12 cellular contexts compared by ENCODE assay signal in the genomic region with DNA sequence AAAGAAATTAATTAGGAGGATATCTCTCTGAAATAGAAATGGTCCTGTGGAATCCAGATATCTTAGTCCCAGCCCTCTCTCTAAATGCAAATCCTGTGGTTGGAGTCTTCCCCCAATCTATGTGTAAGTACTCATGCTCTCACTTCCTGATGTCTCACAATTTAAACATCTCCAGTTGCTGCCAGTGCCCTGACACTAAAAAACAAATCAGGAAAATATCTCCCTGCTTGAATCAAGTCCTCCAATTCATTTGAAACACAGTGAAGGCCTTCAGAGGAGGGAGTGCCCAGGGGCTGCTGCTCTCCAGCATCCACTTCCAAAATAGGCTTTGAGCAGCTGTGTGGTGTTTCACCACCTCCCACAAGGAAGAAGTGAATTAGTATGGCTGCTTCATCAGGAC.
DNase-seq lines count a peak whose midpoint lies in the region; ATAC-seq, FAIRE-seq and TF ChIP-seq lines count a peak whose summit lies in the region.
"Had no signal": no experiment of that assay in that cellular context is flagged by ENCODE, and none has a peak within 500 bp of the region (broad histone marks: within the 10 kb centered on the region; RNA-seq: fewer than 3 reads in every experiment).

No MANE protein-coding gene starts in this region.

- no peaks in the 10 kb centered on the region for H3F3A ChIP-seq in DOHH2 (ENCODE audit: control insufficient read depth, insufficient read depth)

- H3K36me3 ChIP-seq in DOHH2 (ENCODE audit: control insufficient read depth, low read length), result no peaks in the 10 kb centered on the region
- H3K36me3 ChIP-seq in bronchial epithelial cell (ENCODE audit: control insufficient read depth, insufficient read depth, low read length), result no peaks in the 10 kb centered on the region
- H3K36me3 ChIP-seq in esophagus squamous epithelium, result no peaks in the 10 kb centered on the region
- H3K36me3 ChIP-seq: ascending aorta, right atrium auricular region had no signal

- peak overlapping the region; percentile 60 for H3K4me2 ChIP-seq in DOHH2 (ENCODE audit: low read length)

- ATAC-seq in HG03135 (IDR thresholded peaks at IDR 0.05; ENCODE audit: unreplicated experiment), result peak; percentile 82

- in situ Hi-C loops in GM13976 (cut with MboI; ENCODE audit: low sequenced_read_pairs, unreplicated experiment), result no loop called here

- H3K4me3 ChIP-seq in DOHH2 (ENCODE audit: low read length) (peak overlapping the region; percentile 44), bronchial epithelial cell (ENCODE audit: low read depth, low read length) (no peak overlapping the region), esophagus squamous epithelium (no peak overlapping the region)
- H3K4me3 ChIP-seq: ascending aorta, right atrium auricular region had no signal

- H3K9me3 ChIP-seq in DOHH2 (ENCODE audit: control insufficient read depth, insufficient read depth, low read length) (no peaks in the 10 kb centered on the region), esophagus squamous epithelium (no peaks in the 10 kb centered on the region)
- H3K9me3 ChIP-seq: ascending aorta, right atrium auricular region had no signal

- H3K9me2 ChIP-seq in DOHH2 (replicated peaks; ENCODE audit: control insufficient read depth, low read length), result no peaks in the 10 kb centered on the region

- no peak overlapping the region for H3K27ac ChIP-seq in DOHH2 (ENCODE audit: low read depth, low read length)
- no peak overlapping the region for H3K27ac ChIP-seq in esophagus squamous epithelium
- H3K27ac ChIP-seq: ascending aorta, C4-2B, right atrium auricular region had no signal

- H3K27me3 ChIP-seq in DOHH2 (ENCODE audit: control insufficient read depth, low read length) (no peaks in the 10 kb centered on the region), bronchial epithelial cell (ENCODE audit: control insufficient read depth, insufficient read depth, low read length) (no peaks in the 10 kb centered on the region), esophagus squamous epithelium (no peaks in the 10 kb centered on the region)
- H3K27me3 ChIP-seq: ascending aorta, right atrium auricular region had no signal

- TF ChIP-seq CTCF in DOHH2 (IDR thresholded peaks at IDR 0.05; ENCODE audit: low read depth, low read length, poor library complexity, severe bottlenecking), result no peak
- no peak for TF ChIP-seq CTCF in GM20000 (IDR thresholded peaks at IDR 0.05; ENCODE audit: extremely low read depth, missing control alignments)
- no peak for TF ChIP-seq CTCF in bronchial epithelial cell (IDR thresholded peaks at IDR 0.05; ENCODE audit: insufficient read depth, low read length, severe bottlenecking)
- TF ChIP-seq CTCF in GM13976 (IDR thresholded peaks at IDR 0.05; ENCODE audit: borderline replicate concordance, control extremely low read depth, extremely low read depth, insufficient read depth, missing control alignments), result no peak
- TF ChIP-seq CTCF in esophagus squamous epithelium (IDR thresholded peaks at IDR 0.05), result no peak

- no peaks in the 10 kb centered on the region for H3K79me2 ChIP-seq in DOHH2 (ENCODE audit: control insufficient read depth, low read length)

- TF ChIP-seq POLR2A in H54 (IDR thresholded peaks at IDR 0.05; ENCODE audit: low read depth, low read length), result no peak
- no peak for TF ChIP-seq POLR2A in esophagus squamous epithelium (IDR thresholded peaks at IDR 0.05)

- FAIRE-seq in bronchial epithelial cell (lab: Jason Lieb, UNC) (no peak), H54 (lab: Jason Lieb, UNC) (no peak)

- DNase-seq in GM20000 (ENCODE audit: low spot score) (peak; percentile 8), bronchial epithelial cell (ENCODE audit: low read depth) (peak; percentile 80), H54 (ENCODE audit: insufficient read length, low spot score) (no peak), GM13976 (ENCODE audit: low spot score) (no peak), middle frontal gyrus (ENCODE audit: extremely low spot score, low spot score) (no peak), esophagus squamous epithelium (lab: John Stamatoyannopoulos, UW) (no peak)
- DNase-seq: HFFc6 had no signal

- intact Hi-C loops in esophagus squamous epithelium (cut with DNase I), result no loop called here

- H4K20me1 ChIP-seq in DOHH2 (ENCODE audit: control insufficient read depth, insufficient read depth, low read depth, low read length), result no peaks in the 10 kb centered on the region

- peaks cover 23% of the 10 kb centered on the region for H3K4me1 ChIP-seq in DOHH2 (ENCODE audit: control insufficient read depth, low read length)
- no peaks in the 10 kb centered on the region for H3K4me1 ChIP-seq in esophagus squamous epithelium
- H3K4me1 ChIP-seq: ascending aorta, right atrium auricular region had no signal

Comparison
In these comparisons a context has a peak if more than half of its experiments do, and no peak if none do; other contexts are left out.
1. DNase-seq: peak in GM20000 (single experiment) and bronchial epithelial cell (single experiment); none in H54 (single experiment), GM13976 (single experiment), middle frontal gyrus (single experiment) and esophagus squamous epithelium (single experiment).